ENCODE assay signal across 23 cellular contexts in the genomic region with DNA sequence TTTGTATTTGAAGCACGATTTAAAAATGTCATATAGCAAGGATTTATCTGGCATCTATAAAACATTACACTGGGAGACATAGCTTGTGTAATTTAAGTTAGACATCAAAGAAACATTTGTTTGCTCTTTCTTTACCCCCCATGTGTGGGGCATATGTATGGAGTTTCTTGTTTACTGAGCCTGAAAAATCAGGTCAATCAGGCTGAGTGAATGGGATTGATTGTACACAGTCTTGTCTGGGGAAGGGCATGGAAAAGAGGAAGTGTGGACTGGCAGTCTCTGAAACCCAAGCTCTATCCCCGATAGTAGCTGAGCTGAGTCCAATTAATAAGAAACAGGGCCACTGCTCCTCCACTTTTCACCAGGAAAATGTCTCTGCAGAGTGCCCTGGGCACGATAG. TPM values are rescaled to one million over a fixed set of nuclear protein-coding genes. Genes with fewer than 3 reads are reported as not detected.
A peak's percentile ranks its signal among the peaks of the same experiment; 100 is the strongest.
DNase-seq lines count a peak whose midpoint lies in the region; ATAC-seq and TF ChIP-seq lines count a peak whose summit lies in the region.
"Had no signal": no experiment of that assay in that cellular context is flagged by ENCODE, and none has a peak within 500 bp of the region (broad histone marks: within the 10 kb centered on the region; RNA-seq: fewer than 3 reads in every experiment).

No MANE protein-coding gene starts in this region.

- H3K27ac ChIP-seq in layer of hippocampus (ENCODE audit: low read depth, low read length) (peak overlapping the region; percentile 30), suprapubic skin (peak overlapping the region; percentile 43)
- H3K27ac ChIP-seq: BLaER1, Peyer's patch, prostate gland had no signal

- no peak for TF ChIP-seq CTCF in suprapubic skin (IDR thresholded peaks at IDR 0.05)

- no peak overlapping the region for H3K4me3 ChIP-seq in suprapubic skin
- H3K4me3 ChIP-seq: BLaER1, Peyer's patch, prostate gland had no signal

- ATAC-seq in HG02610 (IDR thresholded peaks at IDR 0.05; ENCODE audit: unreplicated experiment): no peak
- ATAC-seq in GM21619 (IDR thresholded peaks at IDR 0.05; ENCODE audit: unreplicated experiment): no peak
- ATAC-seq: activated CD8-positive, alpha-beta T cell treated with anti-CD3 and anti-CD28 coated beads for 36 hours had no signal

- no peaks in the 10 kb centered on the region for H3K27me3 ChIP-seq in layer of hippocampus (ENCODE audit: control insufficient read depth, insufficient read depth, low read length)
- no peaks in the 10 kb centered on the region for H3K27me3 ChIP-seq in suprapubic skin
- H3K27me3 ChIP-seq: BLaER1, Peyer's patch had no signal

- DNase-seq in NCI-H1417 (lab: John Stamatoyannopoulos, UW) (peak in 2 of 3 experiments; percentile 18 to 58), NCI-H1417 treated with DMSO at 0.1 percent for 48 hours (lab: John Stamatoyannopoulos, UW) (no peak), SK-MEL-5 (ENCODE audit: low read depth, low spot score) (peak; percentile 88), suprapubic skin (ENCODE audit: low spot score in 2 of 2) (no peak), NCI-H2227 (lab: John Stamatoyannopoulos, UW; ENCODE audit: unreplicated experiment) (no peak)
- DNase-seq: activated CD8-positive, alpha-beta T cell treated with anti-CD3 and anti-CD28 coated beads for 36 hours; activated T-cell treated with anti-CD3 and anti-CD28 coated beads, Interleukin-2, amount 50 U/mL, for 48 hours; cerebellar nuclear complex; DMS79; endodermal cell; mesendoderm; NCI-H187; NCI-H526 treated with DMSO at 0.1 percent for 48 hours; Peyer's patch; stimulated activated CD4-positive, alpha-beta T cell treated with anti-CD3 and anti-CD28 coated beads, Interleukin-4, amount 100 ng/mL, for 4 hours had no signal

- H3K9me3 ChIP-seq in suprapubic skin: no peaks in the 10 kb centered on the region
- H3K9me3 ChIP-seq: BLaER1, Peyer's patch, prostate gland had no signal

- TF ChIP-seq EP300 in suprapubic skin (IDR thresholded peaks at IDR 0.05): no peak

- H3K36me3 ChIP-seq in suprapubic skin: peaks cover 13% of the 10 kb centered on the region
- H3K36me3 ChIP-seq: prostate gland had no signal

- H3K4me1 ChIP-seq in suprapubic skin: peaks cover 6% of the 10 kb centered on the region
- H3K4me1 ChIP-seq: prostate gland had no signal

- no peak for TF ChIP-seq POLR2A in suprapubic skin (IDR thresholded peaks at IDR 0.05)

- 57% methylated on average over 3 of the region's 3 CpGs for WGBS in suprapubic skin

- in situ Hi-C loops in SK-MEL-5 (cut with HindIII; ENCODE audit: low pct_unique_long_range_greater_than_20kb, low sequenced_read_pairs): no loop called here

RNA-seq across cellular contexts. Expression of a gene that starts 49.4 kb away (rescaled TPM):
- not detected in 2 replicates for total RNA-seq in SK-MEL-5 (2014; rRNA removed; shearing (Covaris generic))
- not detected in 2 replicates for polyA plus RNA-seq in SK-MEL-5 (2015; cell fraction: cytosol; rRNA removed)
- not detected in 2 replicates for polyA plus RNA-seq in SK-MEL-5 (2015; cell fraction: nucleus; rRNA removed)
- total RNA-seq in suprapubic skin: 10 to 100 TPM in 3 of 4 donors, 1 to 10 TPM in 1; 5.6 to 65.2 (median 42.4) TPM
- total RNA-seq: A172; activated CD8-positive, alpha-beta T cell treated with anti-CD3 and anti-CD28 coated beads for 36 hours; astrocyte; endodermal cell; Peyer's patch; temporal lobe had no signal

Comparison
In these comparisons a context has a peak if more than half of its experiments do, and no peak if none do; other contexts are left out.
1. DNase-seq: peak in NCI-H1417 (2 of 3) and SK-MEL-5 (single experiment); none in NCI-H1417 treated with DMSO at 0.1 percent for 48 hours (single experiment), suprapubic skin (0 of 2) and NCI-H2227 (single experiment).